ENCODE assay signal across 16 cellular contexts in genomic region chr1:60886793-60887331, GRCh38.
DNase-seq lines count a peak whose midpoint lies in the region; ATAC-seq and TF ChIP-seq lines count a peak whose summit lies in the region.
"Had no signal": no experiment of that assay in that cellular context is flagged by ENCODE, and none has a peak within 500 bp of the region (broad histone marks: within the 10 kb centered on the region; RNA-seq: fewer than 3 reads in every experiment).

No MANE protein-coding gene starts in this region.

- no CpG with 5 or more reads among the region's 6 CpGs for WGBS in mesendoderm (ENCODE audit: extremely low coverage, insufficient coverage, low lambda C conversion rate)

- H3K23ac ChIP-seq in mesendoderm (ENCODE audit: low read length): no peak overlapping the region

- peaks cover 2% of the 10 kb centered on the region for H3K27me3 Mint-ChIP-seq in GM23338 (ENCODE audit: insufficient read depth, low read depth, poor library complexity)

- peak overlapping the region; percentile 65 for H3K56ac ChIP-seq in mesendoderm (ENCODE audit: low read length)

- H4K20me1 ChIP-seq in GM23338 (replicated peaks; ENCODE audit: insufficient read depth): no peaks in the 10 kb centered on the region

- H3K4me1 Mint-ChIP-seq in GM23338: peaks cover 38% of the 10 kb centered on the region
- H3K4me1 Mint-ChIP-seq: activated CD4-positive, alpha-beta T cell treated with anti-CD3 and anti-CD28 coated beads, Interleukin-2, amount 10 ng/mL, durations not matched to agents 24 days and 14 days had no signal

- no peaks in the 10 kb centered on the region for H3F3A ChIP-seq in GM23338 (replicated peaks; ENCODE audit: low read depth)

- peak overlapping the region; percentile 52 for H3K4me3 Mint-ChIP-seq in GM23338
- H3K4me3 Mint-ChIP-seq: activated CD4-positive, alpha-beta T cell treated with anti-CD3 and anti-CD28 coated beads, Interleukin-2, amount 10 ng/mL, durations not matched to agents 24 days and 14 days; activated naive CD4-positive, alpha-beta T cell treated with anti-CD3 and anti-CD28 coated beads for 36 hours had no signal

- no peak overlapping the region for H2BK120ac ChIP-seq in mesendoderm (ENCODE audit: low read depth, low read length)

- no peaks in the 10 kb centered on the region for H3K79me2 ChIP-seq in GM23338 (replicated peaks; ENCODE audit: insufficient read depth)
- H3K79me2 ChIP-seq in mesendoderm (ENCODE audit: control insufficient read depth, insufficient read depth, low read length): no peaks in the 10 kb centered on the region

- no peak for TF ChIP-seq CTCF in GM23338 (conservative IDR thresholded peaks at IDR 0.05; ENCODE audit: low read depth in 2 of 2)

- H3K9me3 Mint-ChIP-seq in GM23338: no peaks in the 10 kb centered on the region
- H3K9me3 Mint-ChIP-seq: activated CD4-positive, alpha-beta T cell treated with anti-CD3 and anti-CD28 coated beads, Interleukin-2, amount 10 ng/mL, durations not matched to agents 24 days and 14 days; activated naive CD4-positive, alpha-beta T cell treated with anti-CD3 and anti-CD28 coated beads for 36 hours had no signal

- no peaks in the 10 kb centered on the region for H3K79me1 ChIP-seq in mesendoderm (ENCODE audit: low read length)

- no peak overlapping the region for H2BK15ac ChIP-seq in mesendoderm (replicated peaks; ENCODE audit: low read depth)

- no peaks in the 10 kb centered on the region for H3K36me3 Mint-ChIP-seq in GM23338 (ENCODE audit: low read depth)

- H3K27ac Mint-ChIP-seq in GM23338: peak overlapping the region; percentile 87
- H3K27ac Mint-ChIP-seq: activated CD4-positive, alpha-beta T cell treated with anti-CD3 and anti-CD28 coated beads, Interleukin-2, amount 10 ng/mL, durations not matched to agents 24 days and 14 days; activated naive CD4-positive, alpha-beta T cell treated with anti-CD3 and anti-CD28 coated beads for 36 hours had no signal

- ATAC-seq in GM23338 (peak; percentile 96), GM18517 (IDR thresholded peaks at IDR 0.05; ENCODE audit: unreplicated experiment) (no peak)
- ATAC-seq in stimulated activated naive CD8-positive, alpha-beta T cell treated with anti-CD3 and anti-CD28 coated beads, Interleukin-15, Interleukin-2, amounts not matched to agents 100 U/mL and 50 U/mL, for 24 hours: no peak
- ATAC-seq: esophagus mucosa had no signal

- H2AFZ ChIP-seq in GM23338: peak overlapping the region; percentile 70

- no peak overlapping the region for H3K18ac ChIP-seq in mesendoderm (ENCODE audit: low read length)

- no peaks in the 10 kb centered on the region for H3K36me3 ChIP-seq in GM23338 (ENCODE audit: insufficient read depth)
- no peaks in the 10 kb centered on the region for H3K36me3 ChIP-seq in mesendoderm (ENCODE audit: control insufficient read depth, insufficient read depth, low read length)
- H3K36me3 ChIP-seq: thyroid gland had no signal

- H3K4me3 ChIP-seq in GM23338 (peak overlapping the region; percentile 24; the same call in 1 of the 2 replicates), mesendoderm (ENCODE audit: low read length) (no peak overlapping the region)
- H3K4me3 ChIP-seq: thyroid gland had no signal

- H3K4ac ChIP-seq in mesendoderm (ENCODE audit: low read depth, low read length): no peak overlapping the region

- DNase-seq in GM23338 (ENCODE audit: low spot score) (peak; percentile 76), NCI-H524 (lab: John Stamatoyannopoulos, UW) (peak; percentile 75 to 82), ecto neural progenitor cell (ENCODE audit: low spot score) (peak; percentile 62), mesendoderm (peak; percentile 98), GDM1 (lab: John Stamatoyannopoulos, UW) (no peak), epidermal melanocyte (ENCODE audit: insufficient read length, low spot score) (no peak)
- no peak for DNase-seq in stimulated activated naive CD8-positive, alpha-beta T cell treated with anti-CD3 and anti-CD28 coated beads, Interleukin-15, Interleukin-2, amounts not matched to agents 100 U/mL and 50 U/mL, for 24 hours
- DNase-seq: activated CD4-positive, alpha-beta T cell treated with anti-CD3 and anti-CD28 coated beads, Interleukin-2, amount 10 ng/mL, durations not matched to agents 24 days and 14 days; activated naive CD4-positive, alpha-beta T cell treated with anti-CD3 and anti-CD28 coated beads for 36 hours; activated T-cell treated with anti-CD3 and anti-CD28 coated beads for 4 hours; AML-193; Calu3; MV-4-11; thyroid gland had no signal

- peak overlapping the region; percentile 73 for H2BK5ac ChIP-seq in mesendoderm (ENCODE audit: low read length)

- H3K4me1 ChIP-seq in GM23338 (ENCODE audit: insufficient read depth) (peaks cover 33% of the 10 kb centered on the region), mesendoderm (ENCODE audit: control insufficient read depth, low read depth, low read length) (peaks cover 4% of the 10 kb centered on the region)
- H3K4me1 ChIP-seq: thyroid gland had no signal

- H3K9me2 ChIP-seq in GM23338 (ENCODE audit: insufficient read depth): no peaks in the 10 kb centered on the region

- H3K4me2 ChIP-seq in GM23338 (peak overlapping the region; percentile 37), mesendoderm (ENCODE audit: low read length) (no peak overlapping the region)

- H2AK5ac ChIP-seq in mesendoderm (ENCODE audit: low read length): no peak overlapping the region

- no peak overlapping the region for H3K9ac ChIP-seq in mesendoderm (ENCODE audit: low read length)

- 0 out of 2 replicates have a peak overlapping the region, but pooled peaks have one; percentile 17 for H3K27ac ChIP-seq in GM23338 (ENCODE audit: low read depth)
- H3K27ac ChIP-seq in mesendoderm (ENCODE audit: low read depth, low read length): peak overlapping the region; percentile 24
- H3K27ac ChIP-seq: thyroid gland had no signal

- H3K27me3 ChIP-seq in GM23338 (ENCODE audit: insufficient read depth) (no peaks in the 10 kb centered on the region), mesendoderm (ENCODE audit: insufficient read depth, low read length, poor library complexity) (no peaks in the 10 kb centered on the region)
- H3K27me3 ChIP-seq: thyroid gland had no signal

- no peak overlapping the region for H4K8ac ChIP-seq in mesendoderm (ENCODE audit: low read depth, low read length)

- no peak overlapping the region for H4K5ac ChIP-seq in mesendoderm (ENCODE audit: low read length)

TF ChIP-seq in GM23338, 12 proteins besides CTCF, POLR2A, EP300 and RAD21:
- 0 out of 2 replicates have a peak, but pooled peaks have one; percentile 5 for TF ChIP-seq ZNF462 (CRISPR knock-in tag; IDR thresholded peaks at IDR 0.05)
- no peak for TF ChIP-seq JUNB (IDR thresholded peaks at IDR 0.05; ENCODE audit: unreplicated experiment)

Comparison
In these comparisons a context has a peak if more than half of its experiments do, and no peak if none do; other contexts are left out.
1. DNase-seq: peak in GM23338 (single experiment), NCI-H524 (2 of 2), ecto neural progenitor cell (single experiment) and mesendoderm (single experiment); none in stimulated activated naive CD8-positive, alpha-beta T cell treated with anti-CD3 and anti-CD28 coated beads, Interleukin-15, Interleukin-2, amounts not matched to agents 100 U/mL and 50 U/mL, for 24 hours (single experiment), GDM1 (single experiment) and epidermal melanocyte (single experiment).